8 cellular contexts compared by ENCODE assay signal in the genomic region with DNA sequence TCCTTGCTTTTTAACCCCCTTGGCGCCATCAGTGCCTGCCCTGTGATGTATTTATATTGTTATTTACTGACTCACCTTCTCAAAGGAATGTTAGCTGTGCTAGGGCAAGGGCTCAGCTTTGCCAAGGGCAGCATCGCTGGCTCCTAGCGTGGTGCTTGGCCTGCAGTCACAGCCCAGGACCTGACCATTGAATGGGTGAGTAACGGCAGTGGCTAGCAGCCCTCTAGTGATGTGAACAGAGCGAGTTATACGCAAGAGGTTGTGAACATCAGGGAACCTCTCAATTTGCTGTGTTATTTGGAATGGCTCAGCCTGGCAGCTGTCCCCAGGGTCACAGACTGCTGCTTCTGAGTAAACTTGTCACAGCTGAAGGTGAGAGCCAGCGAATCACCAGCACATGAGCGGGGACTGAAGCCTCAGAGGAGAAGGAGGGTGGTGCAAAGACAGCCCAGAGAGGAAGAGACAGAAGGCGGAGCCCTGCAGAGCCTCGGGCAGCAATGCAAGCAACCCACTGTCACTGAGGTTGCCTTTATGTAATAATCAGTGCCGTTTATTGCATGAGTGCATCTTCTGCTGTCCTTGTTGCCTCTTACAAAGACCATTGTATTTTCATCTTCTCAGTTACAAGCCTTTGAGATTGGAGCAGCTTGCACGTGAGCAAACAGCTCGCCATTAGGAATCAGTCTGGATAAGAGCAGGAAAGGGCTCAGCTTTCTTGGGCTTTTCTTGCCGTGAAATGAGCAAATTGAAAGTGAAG.
DNase-seq lines count a peak whose midpoint lies in the region; ATAC-seq and TF ChIP-seq lines count a peak whose summit lies in the region.

No MANE protein-coding gene starts in this region.

- ATAC-seq in HG02884 (IDR thresholded peaks at IDR 0.05; ENCODE audit: unreplicated experiment) (no peak), GM18909 (IDR thresholded peaks at IDR 0.05; ENCODE audit: poor library complexity, unreplicated experiment) (no peak), GM18519 (IDR thresholded peaks at IDR 0.05; ENCODE audit: low FRiP score, unreplicated experiment) (no peak)

- BruUV-seq in OCI-LY7 (replicated peaks; lab: Mats Ljungman, UMichigan): no TSS peak

- H3K27me3 Mint-ChIP-seq in osteocyte (ENCODE audit: unreplicated experiment): no peaks in the 10 kb centered on the region

- no peaks in the 10 kb centered on the region for H3K9me3 Mint-ChIP-seq in osteocyte (ENCODE audit: unreplicated experiment)

- H3K9me2 ChIP-seq in OCI-LY7 (ENCODE audit: insufficient read depth, low read length): no peaks in the 10 kb centered on the region

- H3K36me3 Mint-ChIP-seq in osteocyte (ENCODE audit: unreplicated experiment): no peaks in the 10 kb centered on the region

- H3K9me3 ChIP-seq in OCI-LY7 (ENCODE audit: low read length) (no peaks in the 10 kb centered on the region), endocrine pancreas (ENCODE audit: control insufficient read depth, low read length) (no peaks in the 10 kb centered on the region), skeletal muscle satellite cell (replicated peaks; ENCODE audit: low read length) (no peaks in the 10 kb centered on the region)

- H3K4me3 Mint-ChIP-seq in osteocyte (ENCODE audit: unreplicated experiment): no peak overlapping the region

- H2AFZ ChIP-seq in OCI-LY7 (ENCODE audit: low read length): no peak overlapping the region

- POLR2A ChIA-PET in OCI-LY7 (lab: Charles Lee): no interaction called here

- H3K27ac Mint-ChIP-seq in osteocyte (ENCODE audit: unreplicated experiment): no peak overlapping the region

- H3K9ac ChIP-seq in endocrine pancreas (ENCODE audit: control insufficient read depth, insufficient read depth, low read length) (no peak overlapping the region), skeletal muscle satellite cell (ENCODE audit: low read depth, low read length) (no peak overlapping the region)

- no peaks in the 10 kb centered on the region for H3K36me3 ChIP-seq in OCI-LY7 (ENCODE audit: insufficient read depth, low read length)
- H3K36me3 ChIP-seq in endocrine pancreas (ENCODE audit: control insufficient read depth, insufficient read depth, low read length): no peaks in the 10 kb centered on the region
- no peaks in the 10 kb centered on the region for H3K36me3 ChIP-seq in skeletal muscle satellite cell (ENCODE audit: insufficient read depth, low read length)

- H3K4me1 ChIP-seq in OCI-LY7 (ENCODE audit: insufficient read depth, low read length, poor library complexity, severe bottlenecking): peaks cover 33% of the 10 kb centered on the region
- no peaks in the 10 kb centered on the region for H3K4me1 ChIP-seq in endocrine pancreas (ENCODE audit: control insufficient read depth, insufficient read depth, low read length)
- peaks cover 8% of the 10 kb centered on the region for H3K4me1 ChIP-seq in skeletal muscle satellite cell (ENCODE audit: control insufficient read depth, insufficient read depth, low read length)

- no peak overlapping the region for H3K27ac ChIP-seq in OCI-LY7 (ENCODE audit: low read depth, low read length, poor library complexity, severe bottlenecking)

- DNase-seq in H4 (ENCODE audit: low spot score) (peak; percentile 23), OCI-LY7 (ENCODE audit: low spot score) (peak; percentile 57), osteocyte (ENCODE audit: extremely low spot score, unreplicated experiment) (no peak)

- H3K4me3 ChIP-seq in OCI-LY7 (ENCODE audit: low read depth, low read length, poor library complexity, severe bottlenecking) (no peak overlapping the region), endocrine pancreas (ENCODE audit: control insufficient read depth, insufficient read depth, low read length) (peak overlapping the region; percentile 46), skeletal muscle satellite cell (ENCODE audit: low read length) (no peak overlapping the region)

- CTCF ChIA-PET in OCI-LY7 (lab: Charles Lee; ENCODE audit: unreplicated experiment): no interaction called here

- H3K4me2 ChIP-seq in OCI-LY7 (ENCODE audit: low read length) (no peak overlapping the region; the same call in 1 of the 2 replicates), skeletal muscle satellite cell (ENCODE audit: low read length) (peak overlapping the region; percentile 48)

- no peaks in the 10 kb centered on the region for H3K4me1 Mint-ChIP-seq in osteocyte (ENCODE audit: unreplicated experiment)

- H3K79me2 ChIP-seq in OCI-LY7 (ENCODE audit: insufficient read depth, low read depth, low read length): peaks cover 6% of the 10 kb centered on the region; the same call in 1 of the 2 replicates

- intact Hi-C loops in OCI-LY7 (cut with micrococcal nuclease; ENCODE audit: unreplicated experiment): no loop called here

- H3K27me3 ChIP-seq in endocrine pancreas (ENCODE audit: control insufficient read depth, insufficient read depth, low read length) (no peaks in the 10 kb centered on the region), skeletal muscle satellite cell (ENCODE audit: control insufficient read depth, insufficient read depth, low read length) (no peaks in the 10 kb centered on the region)

- no peak for TF ChIP-seq CTCF in OCI-LY7 (conservative IDR thresholded peaks at IDR 0.05; ENCODE audit: low read length)
- no peak for TF ChIP-seq CTCF in osteocyte (IDR thresholded peaks at IDR 0.05)

- H4K20me1 ChIP-seq in OCI-LY7 (ENCODE audit: insufficient read depth, low read length): 0 out of 2 replicates have a peak, but pooled peaks cover 11% of the 10 kb centered on the region
